8 cellular contexts compared by ENCODE assay signal in genomic region chrX:130339408-130340222, GRCh38. TPM values are rescaled to one million over a fixed set of nuclear protein-coding genes. Genes with fewer than 3 reads are reported as not detected.
DNase-seq lines count a peak whose midpoint lies in the region; ATAC-seq and TF ChIP-seq lines count a peak whose summit lies in the region.

TSS of gene SLC25A14 (plus strand) at chrX:130339919. CDS start at chrX:130340279, 360 bp downstream.

- H3K36me3 Mint-ChIP-seq in Caco-2 (ENCODE audit: insufficient read depth, unreplicated experiment) = peaks cover 7% of the 10 kb centered on the region

- CTCF ChIA-PET in Caco-2 (lab: Charles Lee) = interaction anchor here (1.1 kb wide), 1 partner anchor 9 kb away, joined by 3 read pairs; no protein-coding TSS in a partner anchor

- no peaks in the 10 kb centered on the region for H3K9me3 ChIP-seq in Caco-2
- no peaks in the 10 kb centered on the region for H3K9me3 ChIP-seq in endocrine pancreas (ENCODE audit: control insufficient read depth, low read length)
- H3K9me3 ChIP-seq in mesodermal cell (ENCODE audit: control insufficient read depth, low read length) = no peaks in the 10 kb centered on the region

- DNase-seq in Caco-2 (peak; percentile 72 to 75), HT-29 (ENCODE audit: low spot score) (peak; percentile 88), NOMO-1 treated with dmso at 0.1 percent for 144 hours (lab: John Stamatoyannopoulos, UW; ENCODE audit: unreplicated experiment) (peak; percentile 39)
- peak; percentile 42 to 54 for DNase-seq in activated CD8-positive, alpha-beta memory T cell treated with anti-CD3 and anti-CD28 coated beads for 4 hours (ENCODE audit: low read depth in 2 of 2)
- DNase-seq in stimulated activated CD8-positive, alpha-beta memory T cell treated with anti-CD3 and anti-CD28 coated beads, Interleukin-15, amount 100 ng/mL, for 48 hours (ENCODE audit: low read depth in 2 of 2) = peak; percentile 56

- no peaks in the 10 kb centered on the region for H3K27me3 ChIP-seq in Caco-2 (replicated peaks; ENCODE audit: control insufficient read depth, insufficient read depth, low read length)
- no peaks in the 10 kb centered on the region for H3K27me3 ChIP-seq in endocrine pancreas (ENCODE audit: control insufficient read depth, insufficient read depth, low read length)

- no peaks in the 10 kb centered on the region for H3K27me3 Mint-ChIP-seq in Caco-2 (ENCODE audit: insufficient read depth, unreplicated experiment)

- H3K4me1 ChIP-seq in Caco-2 (no peaks in the 10 kb centered on the region), endocrine pancreas (ENCODE audit: control insufficient read depth, insufficient read depth, low read length) (peaks cover 4% of the 10 kb centered on the region), mesodermal cell (ENCODE audit: control insufficient read depth, insufficient read depth, low read length, poor library complexity, severe bottlenecking) (peaks cover 9% of the 10 kb centered on the region)

- POLR2A ChIA-PET in Caco-2 (lab: Charles Lee) = interaction anchor here (0.6 kb wide), 2 partner anchors 174 to 653 kb away, joined by 3 to 4 read pairs; partner anchors contain the start of gene AIFM1

- peak; percentile 97 for ATAC-seq in GM21360 (IDR thresholded peaks at IDR 0.05; ENCODE audit: unreplicated experiment)

- no peaks in the 10 kb centered on the region for H3K4me1 Mint-ChIP-seq in Caco-2 (ENCODE audit: low read depth, unreplicated experiment)

- H3K4me3 Mint-ChIP-seq in Caco-2 (ENCODE audit: unreplicated experiment) = peak within 1 kb of the TSS; percentile 99

- WGBS in mesodermal cell (ENCODE audit: insufficient coverage in 2 of 2), 2 experiments = 0 to 3% methylated on average over 23 to 30 of the region's 55 CpGs

- TF ChIP-seq CTCF in Caco-2 (IDR thresholded peaks at IDR 0.05; ENCODE audit: insufficient read depth in 1 of 2, low read depth in 1 of 2, low read length in 1 of 2, severe bottlenecking in 1 of 2, unreplicated experiment in 1 of 2) = no peak

- no peaks in the 10 kb centered on the region for H3K9me3 Mint-ChIP-seq in Caco-2 (ENCODE audit: unreplicated experiment)

- intact Hi-C loops in Caco-2 (cut with micrococcal nuclease; ENCODE audit: unreplicated experiment) = loop anchor here (2.0 to 10.0 kb wide), 2 partner anchors 71 to 195 kb away; partner anchors contain the start of gene ZNF280C

- BruUV-seq in Caco-2 (replicated peaks; lab: Mats Ljungman, UMichigan) = no TSS peak

- H3K36me3 ChIP-seq in Caco-2 (ENCODE audit: control insufficient read depth, insufficient read depth, low read length) = no peaks in the 10 kb centered on the region
- no peaks in the 10 kb centered on the region for H3K36me3 ChIP-seq in endocrine pancreas (ENCODE audit: control insufficient read depth, insufficient read depth, low read length)
- no peaks in the 10 kb centered on the region for H3K36me3 ChIP-seq in mesodermal cell (ENCODE audit: control insufficient read depth, insufficient read depth, low read length)

- H3K27ac Mint-ChIP-seq in Caco-2 (ENCODE audit: unreplicated experiment) = peak within 1 kb of the TSS; percentile 99

- H3K27ac ChIP-seq in mesodermal cell (ENCODE audit: low read depth, low read length, severe bottlenecking) = peak within 1 kb of the TSS; percentile 66

- H3K4me3 ChIP-seq in Caco-2 (ENCODE audit: low read depth, low read length) (peak within 1 kb of the TSS; percentile 72), endocrine pancreas (ENCODE audit: control insufficient read depth, insufficient read depth, low read length) (peak within 1 kb of the TSS; percentile 85), mesodermal cell (ENCODE audit: extremely low read depth, insufficient read depth, low read length, poor library complexity, severe bottlenecking) (peak within 1 kb of the TSS; percentile 55)

- H3K9ac ChIP-seq in endocrine pancreas (ENCODE audit: control insufficient read depth, insufficient read depth, low read length) = peak within 1 kb of the TSS; percentile 54

RNA-seq across cellular contexts. Expression of gene SLC25A14, which starts in this region (rescaled TPM):
- 7.4 and 8.3 TPM in 2 replicates for total RNA-seq in Caco-2 (2022)
- 9.0 and 9.3 TPM in 2 replicates for total RNA-seq in HT-29 (2014; rRNA removed; shearing (Covaris generic))
- 20.2 TPM for polyA plus RNA-seq in mesodermal cell (2013, experiment 1 of 2)
- 20.0 TPM for polyA plus RNA-seq in mesodermal cell (2013, experiment 2 of 2)

Comparison
In these comparisons a context has a peak if more than half of its experiments do, and no peak if none do; other contexts are left out.
1. Peak in every context shown above with its lines: DNase-seq, ATAC-seq, H3K4me3 ChIP-seq and H3K27ac ChIP-seq.